ENCODE assay signal across 1 cellular context in the genomic region with DNA sequence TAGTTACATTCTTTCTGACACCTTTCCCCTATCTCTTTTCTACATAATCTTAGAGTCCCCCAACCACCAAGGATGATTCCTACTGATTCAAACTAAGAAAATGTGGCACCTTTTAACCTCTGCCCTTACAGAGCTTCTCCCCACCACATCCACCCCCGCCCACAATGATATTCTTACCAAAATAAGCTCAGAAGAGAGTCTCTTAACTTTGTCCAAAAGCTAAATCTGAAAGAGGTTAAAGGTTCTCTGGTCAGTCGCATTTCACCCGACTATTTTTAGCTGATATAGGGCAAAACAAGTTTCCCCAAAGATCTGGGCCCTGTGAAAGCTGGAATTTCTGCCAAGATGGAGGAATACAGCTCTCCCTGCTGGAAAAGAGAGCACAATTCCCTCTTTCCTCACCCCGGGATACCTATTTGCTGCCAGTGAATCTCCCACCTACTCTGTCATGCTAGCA.
TF ChIP-seq lines count a peak whose summit lies in the region.

No MANE protein-coding gene starts in this region.

TF ChIP-seq in IMR-90, 13 proteins besides CTCF, POLR2A, EP300 and RAD21 (continued from another document):
- TF ChIP-seq MAZ (IDR thresholded peaks at IDR 0.05; ENCODE audit: borderline replicate concordance, low read depth, low read length) (no peak), BHLHE40 (IDR thresholded peaks at IDR 0.05; ENCODE audit: low read depth, low read length) (no peak), MXI1 (IDR thresholded peaks at IDR 0.05; ENCODE audit: borderline replicate concordance, low read depth, low read length) (no peak), CEBPB (IDR thresholded peaks at IDR 0.05; ENCODE audit: low read depth, low read length) (no peak), CHD1 (IDR thresholded peaks at IDR 0.05; ENCODE audit: low read depth, low read length) (no peak), MAFK (IDR thresholded peaks at IDR 0.05; ENCODE audit: low read depth, low read length) (no peak), RFX5 (IDR thresholded peaks at IDR 0.05; ENCODE audit: low read depth, low read length) (no peak), SMC3 (IDR thresholded peaks at IDR 0.05; ENCODE audit: low read depth, low read length) (no peak), RCOR1 (IDR thresholded peaks at IDR 0.05; ENCODE audit: insufficient replicate concordance, low read length) (no peak), FOS (IDR thresholded peaks at IDR 0.05; ENCODE audit: low read depth, low read length) (no peak)
- TF ChIP-seq, protein P1, sequence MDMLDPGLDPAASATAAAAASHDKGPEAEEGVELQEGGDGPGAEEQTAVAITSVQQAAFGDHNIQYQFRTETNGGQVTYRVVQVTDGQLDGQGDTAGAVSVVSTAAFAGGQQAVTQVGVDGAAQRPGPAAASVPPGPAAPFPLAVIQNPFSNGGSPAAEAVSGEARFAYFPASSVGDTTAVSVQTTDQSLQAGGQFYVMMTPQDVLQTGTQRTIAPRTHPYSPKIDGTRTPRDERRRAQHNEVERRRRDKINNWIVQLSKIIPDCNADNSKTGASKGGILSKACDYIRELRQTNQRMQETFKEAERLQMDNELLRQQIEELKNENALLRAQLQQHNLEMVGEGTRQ (IDR thresholded peaks at IDR 0.05; ENCODE audit: low read depth, low read length), result no peak
- TF ChIP-seq, protein P2, sequence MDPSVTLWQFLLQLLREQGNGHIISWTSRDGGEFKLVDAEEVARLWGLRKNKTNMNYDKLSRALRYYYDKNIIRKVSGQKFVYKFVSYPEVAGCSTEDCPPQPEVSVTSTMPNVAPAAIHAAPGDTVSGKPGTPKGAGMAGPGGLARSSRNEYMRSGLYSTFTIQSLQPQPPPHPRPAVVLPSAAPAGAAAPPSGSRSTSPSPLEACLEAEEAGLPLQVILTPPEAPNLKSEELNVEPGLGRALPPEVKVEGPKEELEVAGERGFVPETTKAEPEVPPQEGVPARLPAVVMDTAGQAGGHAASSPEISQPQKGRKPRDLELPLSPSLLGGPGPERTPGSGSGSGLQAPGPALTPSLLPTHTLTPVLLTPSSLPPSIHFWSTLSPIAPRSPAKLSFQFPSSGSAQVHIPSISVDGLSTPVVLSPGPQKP (IDR thresholded peaks at IDR 0.05; ENCODE audit: borderline replicate concordance, low read depth, low read length), result no peak
